8 cellular contexts compared by ENCODE assay signal in the genomic region with DNA sequence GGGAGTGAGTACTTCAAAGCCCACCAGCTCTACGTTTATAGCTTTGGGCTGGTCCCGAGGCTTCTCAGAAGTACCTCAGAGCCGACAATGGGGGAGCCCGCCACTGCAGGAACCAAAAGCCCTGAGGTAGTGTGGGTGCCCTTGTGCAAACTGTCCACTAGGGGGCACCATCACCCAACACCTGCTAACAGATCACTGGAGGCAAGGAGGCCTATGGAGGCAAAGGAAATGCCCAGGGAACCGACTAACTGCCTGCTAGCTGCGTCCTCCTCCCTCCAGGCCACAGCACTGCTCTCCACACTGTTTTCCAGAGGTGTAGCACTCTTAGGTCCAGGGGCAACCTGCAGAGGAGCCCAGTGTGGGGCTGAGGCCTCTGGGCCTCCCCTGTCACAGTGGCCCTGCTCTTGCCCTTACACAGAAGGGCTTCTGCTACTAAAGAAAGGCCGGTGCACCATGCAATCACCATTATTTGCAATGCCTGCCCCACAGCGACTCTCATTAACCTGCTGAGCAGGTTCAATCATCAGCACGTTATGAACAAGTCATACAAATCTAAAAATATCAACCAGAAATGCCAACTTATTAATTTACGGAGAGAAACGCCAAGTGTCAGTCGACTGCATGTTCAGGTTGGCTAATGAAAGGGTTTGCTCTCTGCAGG.
DNase-seq lines count a peak whose midpoint lies in the region; ATAC-seq and TF ChIP-seq lines count a peak whose summit lies in the region.

No MANE protein-coding gene starts in this region.

- peak; percentile 40 for DNase-seq in NCI-H2171 treated with DMSO at 0.1 percent for 48 hours (lab: John Stamatoyannopoulos, UW)
- no peak for DNase-seq in NCI-H2171 (lab: John Stamatoyannopoulos, UW)
- DNase-seq in NCI-H146 (lab: John Stamatoyannopoulos, UW) = peak; percentile 60
- DNase-seq in amygdala (lab: John Stamatoyannopoulos, UW) = peak in 39 of 56 donors; percentile 2 to 66 (median 24)
- DNase-seq in hepatocyte (ENCODE audit: low spot score) = peak; percentile 82

- no peaks in the 10 kb centered on the region for H3K9me3 Mint-ChIP-seq in T-helper 1 cell treated with Interleukin-12 subunit alpha and Interleukin-12 subunit beta and Interleukin-4 antibody, amounts not matched to agents 30 μg/mL and 1 μg/mL, for 36 hours

- H3K9me3 ChIP-seq in hepatocyte (ENCODE audit: low read depth) = no peaks in the 10 kb centered on the region
- no peaks in the 10 kb centered on the region for H3K9me3 ChIP-seq in skeletal muscle satellite cell (replicated peaks; ENCODE audit: low read length)

- peak overlapping the region; percentile 26 for H3K27ac Mint-ChIP-seq in T-helper 1 cell treated with Interleukin-12 subunit alpha and Interleukin-12 subunit beta and Interleukin-4 antibody, amounts not matched to agents 30 μg/mL and 1 μg/mL, for 36 hours

- no peaks in the 10 kb centered on the region for H3K9me2 ChIP-seq in hepatocyte (replicated peaks; ENCODE audit: insufficient read depth)

- no peak overlapping the region for H2AFZ ChIP-seq in hepatocyte

- no peaks in the 10 kb centered on the region for H3K79me2 ChIP-seq in hepatocyte

- H3K4me1 Mint-ChIP-seq in T-helper 1 cell treated with Interleukin-12 subunit alpha and Interleukin-12 subunit beta and Interleukin-4 antibody, amounts not matched to agents 30 μg/mL and 1 μg/mL, for 36 hours (ENCODE audit: low read depth) = peaks cover 12% of the 10 kb centered on the region

- H3K36me3 ChIP-seq in hepatocyte (replicated peaks; ENCODE audit: insufficient read depth, low read depth) = no peaks in the 10 kb centered on the region
- peaks cover 19% of the 10 kb centered on the region for H3K36me3 ChIP-seq in skeletal muscle satellite cell (ENCODE audit: insufficient read depth, low read length)

- no peaks in the 10 kb centered on the region for H3K27me3 ChIP-seq in hepatocyte
- H3K27me3 ChIP-seq in skeletal muscle satellite cell (ENCODE audit: control insufficient read depth, insufficient read depth, low read length) = no peaks in the 10 kb centered on the region

- no peak overlapping the region for H3K4me3 ChIP-seq in hepatocyte
- H3K4me3 ChIP-seq in skeletal muscle satellite cell (ENCODE audit: low read length) = no peak overlapping the region

- peak; percentile 78 for TF ChIP-seq CTCF in hepatocyte (IDR thresholded peaks at IDR 0.05; ENCODE audit: poor library complexity)

- H3K4me2 ChIP-seq in hepatocyte = no peak overlapping the region
- H3K4me2 ChIP-seq in skeletal muscle satellite cell (ENCODE audit: low read length) = peak overlapping the region; percentile 52

- no peaks in the 10 kb centered on the region for H4K20me1 ChIP-seq in hepatocyte (ENCODE audit: insufficient read depth, poor library complexity, severe bottlenecking)

- 71% methylated on average over 12 of the region's 12 CpGs for WGBS in hepatocyte (ENCODE audit: low lambda C conversion rate, missing lambda C conversion rate)

- peak; percentile 92 for ATAC-seq in HG02870 (IDR thresholded peaks at IDR 0.05; ENCODE audit: unreplicated experiment)

- H3K4me3 Mint-ChIP-seq in T-helper 1 cell treated with Interleukin-12 subunit alpha and Interleukin-12 subunit beta and Interleukin-4 antibody, amounts not matched to agents 30 μg/mL and 1 μg/mL, for 36 hours = no peak overlapping the region

- peak overlapping the region; percentile 39 for H3K9ac ChIP-seq in skeletal muscle satellite cell (ENCODE audit: low read depth, low read length)

- H3K27ac ChIP-seq in hepatocyte = peak overlapping the region; percentile 35

- H3K4me1 ChIP-seq in hepatocyte (ENCODE audit: insufficient read depth) (peaks cover 5% of the 10 kb centered on the region), skeletal muscle satellite cell (ENCODE audit: control insufficient read depth, insufficient read depth, low read length) (peaks cover 29% of the 10 kb centered on the region)

- no peaks in the 10 kb centered on the region for H3K27me3 Mint-ChIP-seq in T-helper 1 cell treated with Interleukin-12 subunit alpha and Interleukin-12 subunit beta and Interleukin-4 antibody, amounts not matched to agents 30 μg/mL and 1 μg/mL, for 36 hours (ENCODE audit: low read depth)

- no peaks in the 10 kb centered on the region for H3K36me3 Mint-ChIP-seq in T-helper 1 cell treated with Interleukin-12 subunit alpha and Interleukin-12 subunit beta and Interleukin-4 antibody, amounts not matched to agents 30 μg/mL and 1 μg/mL, for 36 hours (ENCODE audit: low read depth)
